9 cellular contexts compared by ENCODE assay signal in genomic region chr2:88599527-88599926, GRCh38. TPM values are rescaled to one million over a fixed set of nuclear protein-coding genes. Genes with fewer than 3 reads are reported as not detected.
DNase-seq lines count a peak whose midpoint lies in the region; ATAC-seq lines count a peak whose summit lies in the region.
"Had no signal": no experiment of that assay in that cellular context is flagged by ENCODE, and none has a peak within 500 bp of the region (broad histone marks: within the 10 kb centered on the region; RNA-seq: fewer than 3 reads in every experiment).

No MANE protein-coding gene starts in this region.

- no peaks in the 10 kb centered on the region for H3K27me3 Mint-ChIP-seq in activated T-helper 2 cell treated with anti-CD3 and anti-CD28 coated beads, Interferon-gamma antibody, Interleukin-2, Interleukin-4, amounts not matched to agents 10 μg/mL and 5 μg/mL and 100 μg/mL, durations not matched to agents 14 hours and 24 hours and 36 hours (ENCODE audit: low read depth)
- no peaks in the 10 kb centered on the region for H3K27me3 Mint-ChIP-seq in naive B cell

- peaks cover 13% of the 10 kb centered on the region for H3K36me3 Mint-ChIP-seq in activated T-helper 2 cell treated with anti-CD3 and anti-CD28 coated beads, Interferon-gamma antibody, Interleukin-2, Interleukin-4, amounts not matched to agents 10 μg/mL and 5 μg/mL and 100 μg/mL, durations not matched to agents 14 hours and 24 hours and 36 hours (ENCODE audit: low read depth)
- peaks cover 14 to 36% of the 10 kb centered on the region in 2 donors for H3K36me3 Mint-ChIP-seq in naive B cell

- H3K4me3 Mint-ChIP-seq in activated T-helper 2 cell treated with anti-CD3 and anti-CD28 coated beads, Interferon-gamma antibody, Interleukin-2, Interleukin-4, amounts not matched to agents 10 μg/mL and 5 μg/mL and 100 μg/mL, durations not matched to agents 14 hours and 24 hours and 36 hours (ENCODE audit: low read depth), result no peak overlapping the region
- peak overlapping the region; percentile 47 to 85 (median 72) for H3K4me3 Mint-ChIP-seq in naive B cell

- H3K27ac Mint-ChIP-seq in activated T-helper 2 cell treated with anti-CD3 and anti-CD28 coated beads, Interferon-gamma antibody, Interleukin-2, Interleukin-4, amounts not matched to agents 10 μg/mL and 5 μg/mL and 100 μg/mL, durations not matched to agents 14 hours and 24 hours and 36 hours, result peak overlapping the region; percentile 55
- H3K27ac Mint-ChIP-seq in naive B cell, result peak overlapping the region; percentile 83 to 100 (median 100)

- ATAC-seq in HG03097 (IDR thresholded peaks at IDR 0.05; ENCODE audit: low FRiP score, unreplicated experiment), result peak; percentile 15
- peak; percentile 33 to 42 for ATAC-seq in naive B cell (ENCODE audit: low read depth in 2 of 2)
- ATAC-seq in HG02884 (IDR thresholded peaks at IDR 0.05; ENCODE audit: unreplicated experiment), result no peak

- H3K9me3 Mint-ChIP-seq in activated T-helper 2 cell treated with anti-CD3 and anti-CD28 coated beads, Interferon-gamma antibody, Interleukin-2, Interleukin-4, amounts not matched to agents 10 μg/mL and 5 μg/mL and 100 μg/mL, durations not matched to agents 14 hours and 24 hours and 36 hours, result no peaks in the 10 kb centered on the region
- H3K9me3 Mint-ChIP-seq in naive B cell, result peaks cover 0 to 5% (median 0%) of the 10 kb centered on the region in 7 donors

- DNase-seq in COLO829 (ENCODE audit: low spot score), result peak; percentile 6
- no peak for DNase-seq in activated T-helper 2 cell treated with anti-CD3 and anti-CD28 coated beads, Interferon-gamma antibody, Interleukin-2, Interleukin-4, amounts not matched to agents 10 μg/mL and 5 μg/mL and 100 μg/mL, durations not matched to agents 14 hours and 24 hours and 36 hours (ENCODE audit: low spot score)
- peak; percentile 41 for DNase-seq in naive B cell
- DNase-seq in NCI-H510A (lab: John Stamatoyannopoulos, UW), result no peak
- DNase-seq in NCI-H1417 (lab: John Stamatoyannopoulos, UW), result no peak
- DNase-seq in middle frontal gyrus (ENCODE audit: extremely low spot score, low spot score), result no peak
- DNase-seq: NCI-H1105 had no signal

- peaks cover 33% of the 10 kb centered on the region for H3K4me1 Mint-ChIP-seq in activated T-helper 2 cell treated with anti-CD3 and anti-CD28 coated beads, Interferon-gamma antibody, Interleukin-2, Interleukin-4, amounts not matched to agents 10 μg/mL and 5 μg/mL and 100 μg/mL, durations not matched to agents 14 hours and 24 hours and 36 hours (ENCODE audit: low read depth)
- peaks cover 71 to 93% (median 85%) of the 10 kb centered on the region in 3 donors for H3K4me1 Mint-ChIP-seq in naive B cell

- intact Hi-C loops in activated T-helper 2 cell treated with anti-CD3 and anti-CD28 coated beads, Interferon-gamma antibody, Interleukin-2, Interleukin-4, amounts not matched to agents 10 μg/mL and 5 μg/mL and 100 μg/mL, durations not matched to agents 14 hours and 24 hours and 36 hours (cut with micrococcal nuclease), result no loop called here

RNA-seq across cellular contexts. Expression of gene EIF2AK3, which starts 27.7 kb away (rescaled TPM):
- 20.0 and 22.5 TPM in 2 replicates for total RNA-seq in activated T-helper 2 cell treated with anti-CD3 and anti-CD28 coated beads, Interferon-gamma antibody, Interleukin-2, Interleukin-4, amounts not matched to agents 10 μg/mL and 5 μg/mL and 100 μg/mL, durations not matched to agents 14 hours and 24 hours and 36 hours
- 10 to 100 TPM; 10.5 to 60.1 (median 17.9) TPM for polyA plus RNA-seq in naive B cell (ENCODE audit: low read depth in 6 of 6)

Comparison
In these comparisons a context has a peak if more than half of its experiments do, and no peak if none do; other contexts are left out.
1. DNase-seq: peak in COLO829 (single experiment) and naive B cell (single experiment); none in activated T-helper 2 cell treated with anti-CD3 and anti-CD28 coated beads, Interferon-gamma antibody, Interleukin-2, Interleukin-4, amounts not matched to agents 10 μg/mL and 5 μg/mL and 100 μg/mL, durations not matched to agents 14 hours and 24 hours and 36 hours (single experiment), NCI-H510A (single experiment), NCI-H1417 (0 of 3) and middle frontal gyrus (single experiment).